Comparison of ENCODE assay signal across 1 cellular context in the genomic region with DNA sequence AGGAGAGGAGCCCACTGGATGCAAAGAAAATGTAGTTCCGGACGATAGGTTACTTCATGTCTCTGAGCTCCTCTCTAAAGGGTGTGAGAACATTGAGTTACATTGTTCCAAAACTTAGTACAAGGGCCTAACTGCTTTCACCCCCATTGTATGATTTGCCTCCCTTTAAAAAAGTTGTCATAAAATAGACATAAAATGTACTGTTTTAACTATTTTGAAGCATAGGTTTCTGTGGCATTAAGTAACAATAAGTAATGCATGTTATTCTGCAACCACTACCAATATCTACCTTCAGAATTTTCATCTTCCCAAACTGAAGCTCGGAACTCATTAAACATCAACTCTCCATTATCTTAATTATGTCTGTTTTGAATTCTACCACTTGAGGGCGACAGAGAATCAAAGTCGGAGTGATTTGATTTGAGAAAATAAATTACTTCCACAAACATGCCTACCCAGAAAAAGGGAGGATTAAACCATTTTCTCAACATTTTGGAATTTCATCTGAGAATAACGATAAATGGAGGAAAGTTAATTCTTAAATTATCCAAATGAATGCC.
TF ChIP-seq lines count a peak whose summit lies in the region.

No MANE protein-coding gene starts in this region.

TF ChIP-seq in GM12878, 131 proteins besides CTCF, POLR2A, EP300 and RAD21:
- no peak for TF ChIP-seq NKRF (conservative IDR thresholded peaks at IDR 0.05)
- peak; percentile 43; the same call in 1 of the 2 replicates for TF ChIP-seq SMC3 (IDR thresholded peaks at IDR 0.05; ENCODE audit: borderline replicate concordance, low read length)
